In the genomic region with DNA sequence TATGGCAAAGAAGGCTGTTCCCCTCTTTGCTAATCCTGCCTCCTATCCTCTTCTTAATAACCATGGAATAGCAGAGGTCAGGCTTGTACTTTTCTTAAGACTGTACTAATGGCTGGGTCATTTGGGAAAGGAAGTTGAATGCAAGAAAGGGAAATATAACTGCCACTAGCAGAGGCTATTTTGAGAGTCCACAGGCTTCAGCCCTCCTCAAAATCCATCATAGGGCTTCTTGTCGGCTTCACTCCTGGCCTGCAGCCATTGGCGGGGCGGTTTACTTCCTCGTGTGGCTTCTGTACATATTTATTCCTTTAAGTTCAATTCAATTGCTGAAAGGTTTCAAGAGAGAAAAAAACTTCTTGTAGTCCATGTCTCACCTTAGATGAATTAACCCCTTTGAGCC, we compare ENCODE assay signal across 18 cellular contexts. TPM values are rescaled to one million over a fixed set of nuclear protein-coding genes. Genes with fewer than 3 reads are reported as not detected.
DNase-seq lines count a peak whose midpoint lies in the region; ATAC-seq, FAIRE-seq and TF ChIP-seq lines count a peak whose summit lies in the region.
"Had no signal": no experiment of that assay in that cellular context is flagged by ENCODE, and none has a peak within 500 bp of the region (broad histone marks: within the 10 kb centered on the region; RNA-seq: fewer than 3 reads in every experiment).

No MANE protein-coding gene starts in this region.

- no peaks in the 10 kb centered on the region for H3K9me3 Mint-ChIP-seq in memory B cell
- H3K9me3 Mint-ChIP-seq: central memory CD8-positive, alpha-beta T cell; stimulated activated effector memory CD8-positive, alpha-beta T cell treated with anti-CD3 and anti-CD28 coated beads, Interleukin-12 subunit alpha, Interleukin-12 subunit beta, amount 100 ng/mL, for 72 hours; T-helper 1 cell treated with Interleukin-12 subunit alpha and Interleukin-12 subunit beta and Interleukin-4 antibody, amounts not matched to agents 30 μg/mL and 1 μg/mL, for 36 hours had no signal

- H3K79me2 ChIP-seq in HepG2 (ENCODE audit: insufficient read depth, low read length) = no peaks in the 10 kb centered on the region

- TF ChIP-seq RAD21 in HepG2 (CRISPR knock-in tag; IDR thresholded peaks at IDR 0.05) = no peak

- H3K4me1 ChIP-seq in right lobe of liver (no peaks in the 10 kb centered on the region), HepG2 (ENCODE audit: insufficient read depth, low read length) (no peaks in the 10 kb centered on the region)

- H3K27me3 ChIP-seq in right lobe of liver (no peaks in the 10 kb centered on the region), HepG2 (ENCODE audit: control insufficient read depth in 1 of 2, insufficient read depth in 2 of 2, low read length in 2 of 2) (peaks cover 0 to 15% of the 10 kb centered on the region in 2 experiments; a peak in 2 of 5 replicates)

- CTCF ChIA-PET in HepG2 (lab: Yijun Ruan, JAX; ENCODE audit: low intra/inter-chr PET ratio, low total read pairs) = no interaction called here

- no peaks in the 10 kb centered on the region for H3K27me3 Mint-ChIP-seq in memory B cell
- H3K27me3 Mint-ChIP-seq: central memory CD8-positive, alpha-beta T cell had no signal

- DNase-seq in right lobe of liver = peak in 2 of 3 donors; percentile 42 to 56
- no peak for DNase-seq in HepG2 (ENCODE audit: low spot score)
- DNase-seq in UCSD-AML1 (lab: John Stamatoyannopoulos, UW; ENCODE audit: unreplicated experiment) = peak; percentile 7
- DNase-seq in memory B cell (ENCODE audit: low spot score in 2 of 2) = no peak
- no peak for DNase-seq in GM12892 (ENCODE audit: insufficient read length)
- no peak for DNase-seq in inferior parietal cortex (ENCODE audit: extremely low spot score)
- DNase-seq: activated CD4-positive, alpha-beta T cell treated with anti-CD3 and anti-CD28 coated beads for 1 hour; NCI-H146; NCI-H510A had no signal

- H3K27ac Mint-ChIP-seq in memory B cell = peak overlapping the region; percentile 36
- H3K27ac Mint-ChIP-seq: T-helper 1 cell treated with Interleukin-12 subunit alpha and Interleukin-12 subunit beta and Interleukin-4 antibody, amounts not matched to agents 30 μg/mL and 1 μg/mL, for 36 hours had no signal

- POLR2A ChIA-PET in HepG2 (lab: Yijun Ruan, JAX) = no interaction called here

- TF ChIP-seq CTCF in right lobe of liver (IDR thresholded peaks at IDR 0.05) (no peak), HepG2 (CRISPR knock-in tag; IDR thresholded peaks at IDR 0.05) (no peak)

- no peak overlapping the region for H3K27ac ChIP-seq in right lobe of liver
- H3K27ac ChIP-seq in HepG2 (ENCODE audit: extremely low read length, insufficient read depth, low read length) = no peak overlapping the region

- BruUV-seq in HepG2 (replicated peaks; lab: Mats Ljungman, UMichigan) = no TSS peak

- WGBS in right lobe of liver (ENCODE audit: insufficient coverage, low coverage, low lambda C conversion rate, missing lambda C conversion rate) = 60% methylated on average over 4 of the region's 4 CpGs
- 89% methylated on average over 4 of the region's 4 CpGs for WGBS in HepG2 (ENCODE audit: low lambda C conversion rate)

- no peak overlapping the region for H3K4me2 ChIP-seq in HepG2 (ENCODE audit: low read depth, low read length)

- in situ Hi-C loops in HepG2 (cut with HindIII; ENCODE audit: extremely low pct_ligation_motif_present, low pct_unique_long_range_greater_than_20kb) = no loop called here

- TF ChIP-seq POLR2A in right lobe of liver (IDR thresholded peaks at IDR 0.05) (no peak), HepG2 (IDR thresholded peaks at IDR 0.05; ENCODE audit: insufficient read depth in 1 of 2, low read depth in 2 of 2, low read length in 2 of 2) (no peak), GM12892 (IDR thresholded peaks at IDR 0.05; ENCODE audit: low read depth, low read length) (no peak)

- no peaks in the 10 kb centered on the region for H4K20me1 ChIP-seq in HepG2 (ENCODE audit: insufficient read depth, low read length)

- H3K36me3 Mint-ChIP-seq in memory B cell = peaks cover 2% of the 10 kb centered on the region

- no peak overlapping the region for H3K9ac ChIP-seq in HepG2 (ENCODE audit: insufficient read depth, low read depth, low read length)

- FAIRE-seq in HepG2 (lab: Jason Lieb, UNC) = no peak
- FAIRE-seq in GM12892 (lab: Jason Lieb, UNC) = no peak
- FAIRE-seq: islet of Langerhans, urothelium cell line had no signal

- H3K4me3 ChIP-seq in right lobe of liver = no peak overlapping the region
- H3K4me3 ChIP-seq in HepG2 (replicated peaks in 1 of 3; ENCODE audit: insufficient read depth in 1 of 3, low read depth in 2 of 3, low read length in 3 of 3) = no peak overlapping the region

- ATAC-seq in right lobe of liver = peak in 3 of 4 donors; percentile 10 to 49 (median 36)
- ATAC-seq in HepG2 = no peak
- no peak for ATAC-seq in memory B cell (ENCODE audit: low read depth)
- no peak for ATAC-seq in GM18870 (IDR thresholded peaks at IDR 0.05; ENCODE audit: unreplicated experiment)
- no peak for ATAC-seq in GM19035 (IDR thresholded peaks at IDR 0.05; ENCODE audit: unreplicated experiment)
- ATAC-seq: HCT116; Panc1; stimulated activated effector memory CD8-positive, alpha-beta T cell treated with anti-CD3 and anti-CD28 coated beads, Interleukin-12 subunit alpha, Interleukin-12 subunit beta, amount 100 ng/mL, for 72 hours had no signal

- no peak overlapping the region for H2AFZ ChIP-seq in HepG2 (ENCODE audit: low read length)

- H3K4me3 Mint-ChIP-seq in memory B cell = no peak overlapping the region
- H3K4me3 Mint-ChIP-seq: central memory CD8-positive, alpha-beta T cell; stimulated activated effector memory CD8-positive, alpha-beta T cell treated with anti-CD3 and anti-CD28 coated beads, Interleukin-12 subunit alpha, Interleukin-12 subunit beta, amount 100 ng/mL, for 72 hours; T-helper 1 cell treated with Interleukin-12 subunit alpha and Interleukin-12 subunit beta and Interleukin-4 antibody, amounts not matched to agents 30 μg/mL and 1 μg/mL, for 36 hours had no signal

- peaks cover 14% of the 10 kb centered on the region for H3K4me1 Mint-ChIP-seq in memory B cell

- H3K9me3 ChIP-seq in right lobe of liver (no peaks in the 10 kb centered on the region), HepG2 (ENCODE audit: low read length) (no peaks in the 10 kb centered on the region)

- no peak for TF ChIP-seq EP300 in HepG2 (IDR thresholded peaks at IDR 0.05; ENCODE audit: low read depth in 2 of 2, low read length in 2 of 2)
- no peak for TF ChIP-seq EP300 in HepG2 (CRISPR knock-in tag; IDR thresholded peaks at IDR 0.05; ENCODE audit: borderline replicate concordance)

- intact Hi-C loops in right lobe of liver (cut with DNase I) = no loop called here
- intact Hi-C loops in HepG2 (cut with micrococcal nuclease; ENCODE audit: unreplicated experiment) = no loop called here

- H3K36me3 ChIP-seq in right lobe of liver (no peaks in the 10 kb centered on the region), HepG2 (replicated peaks in 1 of 2; ENCODE audit: control insufficient read depth in 1 of 2, insufficient read depth in 2 of 2, low read length in 2 of 2) (no peaks in the 10 kb centered on the region)

TF ChIP-seq in HepG2, 621 proteins besides CTCF, POLR2A, EP300 and RAD21:
- TF ChIP-seq SOX5 (CRISPR knock-in tag; IDR thresholded peaks at IDR 0.05; ENCODE audit: borderline replicate concordance) (no peak), SRF (IDR thresholded peaks at IDR 0.05; ENCODE audit: low read depth, low read length) (no peak), KDM1A (CRISPR knock-in tag; IDR thresholded peaks at IDR 0.05) (no peak), ZNF598 (CRISPR knock-in tag; IDR thresholded peaks at IDR 0.05; ENCODE audit: borderline replicate concordance) (no peak), HCFC1 (IDR thresholded peaks at IDR 0.05; ENCODE audit: low read depth, low read length) (no peak), PRMT3 (CRISPR knock-in tag; IDR thresholded peaks at IDR 0.05; ENCODE audit: borderline replicate concordance, low read depth) (no peak)

RNA-seq across cellular contexts. Expression of gene PARP8, which starts 2.8 kb away (rescaled TPM):
- 10 to 100 TPM in 3 of 6 experiments, 1 to 10 TPM in 3; 4.9 to 14.1 (median 10.1) TPM for total RNA-seq in right lobe of liver
- total RNA-seq in HepG2 (2016; rRNA removed; fragmentation: Illumina TruSeq; extraction: Trizol) = 0.08 and 0.29 TPM in 2 replicates
- total RNA-seq in HepG2 (2016; cell fraction: cytosol; rRNA removed; fragmentation: Illumina TruSeq; extraction: Trizol; ENCODE audit: low read depth) = 0.09 TPM in 1 of 2 replicates, not detected in the other
- not detected in 2 replicates for total RNA-seq in HepG2 (2016; cell fraction: insoluble cytoplasmic fraction; rRNA removed; fragmentation: Illumina TruSeq; extraction: Trizol)
- not detected in 2 replicates for total RNA-seq in HepG2 (2016; cell fraction: membrane; rRNA removed; fragmentation: Illumina TruSeq; extraction: Trizol)
- 0.56 and 1.4 TPM in 2 replicates for total RNA-seq in HepG2 (2016; cell fraction: nucleus; rRNA removed; fragmentation: Illumina TruSeq; extraction: Trizol)
- polyA plus RNA-seq in HepG2 (2011; rRNA removed) = 0.04 and 0.11 TPM in 2 replicates
- 0.01 TPM in 1 of 2 replicates, not detected in the other for polyA plus RNA-seq in HepG2 (2011; cell fraction: cytosol; rRNA removed)
- polyA plus RNA-seq in HepG2 (2011; cell fraction: nucleus; rRNA removed) = 0.19 and 0.21 TPM in 2 replicates
- polyA plus RNA-seq in HepG2 (2012) = not detected in 2 replicates
- polyA plus RNA-seq in HepG2 (2016; cell fraction: cytosol; fragmentation: Illumina TruSeq; extraction: Trizol; ENCODE audit: low read depth) = not detected in 2 replicates
- polyA plus RNA-seq in HepG2 (2016; cell fraction: insoluble cytoplasmic fraction; fragmentation: Illumina TruSeq; extraction: Trizol; ENCODE audit: low read depth) = not detected in 2 replicates
- not detected in 2 replicates for polyA plus RNA-seq in HepG2 (2016; cell fraction: membrane; fragmentation: Illumina TruSeq; extraction: Trizol; ENCODE audit: low read depth)
- not detected in 2 replicates for polyA plus RNA-seq in HepG2 (2016; cell fraction: nucleus; fragmentation: Illumina TruSeq; extraction: Trizol; ENCODE audit: insufficient read depth, low read depth)
- polyA minus RNA-seq in HepG2 (2011; rRNA and poly(A)+ RNA removed; ENCODE audit: low replicate concordance) = 4.1 TPM in 1 of 2 replicates, not detected in the other
- not detected in 2 replicates for polyA minus RNA-seq in HepG2 (2011; cell fraction: cytosol; rRNA and poly(A)+ RNA removed)
- 0.52 and 0.62 TPM in 2 replicates for polyA minus RNA-seq in HepG2 (2011; cell fraction: nucleus; rRNA and poly(A)+ RNA removed)
- polyA plus RNA-seq in GM12892 (2012; ENCODE audit: missing spikeins) = 22.8 TPM

Comparison
In these comparisons a context has a peak if more than half of its experiments do, and no peak if none do; other contexts are left out.
1. ATAC-seq: peak in right lobe of liver (3 of 4); none in HepG2 (single experiment), memory B cell (single experiment), GM18870 (single experiment) and GM19035 (single experiment).
2. DNase-seq: peak in right lobe of liver (2 of 3) and UCSD-AML1 (single experiment); none in HepG2 (single experiment), memory B cell (0 of 2), GM12892 (single experiment) and inferior parietal cortex (single experiment).